Comparison of ENCODE assay signal across 8 cellular contexts in the genomic region with DNA sequence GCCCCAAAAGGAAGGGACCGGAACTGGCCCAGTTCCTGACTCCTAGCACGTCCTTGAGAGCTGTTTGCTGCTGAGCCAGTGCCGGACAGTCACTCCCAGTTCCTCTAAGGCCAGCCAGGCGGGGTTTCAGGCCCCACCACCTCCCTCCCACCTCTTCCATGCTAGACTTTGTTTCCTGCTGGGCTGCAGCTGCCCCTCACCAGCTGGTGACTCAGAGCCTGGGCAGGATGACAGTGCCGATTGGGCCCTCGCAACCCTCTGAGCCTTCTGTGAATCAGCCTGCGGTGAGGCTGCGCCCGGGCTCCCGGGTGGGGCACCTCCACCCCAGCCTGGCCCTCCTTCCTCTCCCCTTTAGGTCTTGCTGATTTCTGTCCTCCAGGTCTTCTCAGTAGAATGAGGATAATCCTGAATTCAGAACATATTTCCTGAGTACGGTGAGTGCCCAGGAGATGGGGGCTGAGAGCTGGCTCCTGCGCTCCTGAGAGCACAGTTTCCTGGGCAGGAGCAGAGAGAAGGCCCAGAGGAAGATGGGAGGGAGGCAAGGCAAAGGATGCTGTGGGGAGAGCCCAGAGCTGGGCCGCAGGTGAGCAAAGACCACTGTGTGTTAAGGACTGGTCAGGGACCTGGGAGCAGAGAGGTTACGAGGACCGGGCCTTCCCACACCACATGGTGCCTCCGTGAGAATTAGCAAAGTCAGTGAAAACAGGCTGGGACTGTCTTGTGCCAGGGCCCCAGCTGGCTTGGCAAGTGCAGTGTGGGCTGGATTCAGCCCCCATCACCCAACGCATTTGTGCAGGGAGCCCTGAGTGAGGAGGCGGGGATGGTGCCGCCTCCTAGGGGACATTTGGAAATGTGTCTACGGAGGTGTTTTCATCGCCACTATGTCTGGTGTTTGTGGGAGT. TPM values are rescaled to one million over a fixed set of nuclear protein-coding genes. Genes with fewer than 3 reads are reported as not detected.
DNase-seq lines count a peak whose midpoint lies in the region; ATAC-seq and TF ChIP-seq lines count a peak whose summit lies in the region.

No MANE protein-coding gene starts in this region.

- intact Hi-C loops in activated CD8-positive, alpha-beta T cell treated with anti-CD3 and anti-CD28 coated beads for 36 hours (cut with micrococcal nuclease), result no loop called here
- intact Hi-C loops in lower lobe of right lung (cut with DNase I), result no loop called here

- peak overlapping the region; percentile 82 for H3K27ac Mint-ChIP-seq in activated CD8-positive, alpha-beta T cell treated with anti-CD3 and anti-CD28 coated beads for 36 hours

- H3K27me3 Mint-ChIP-seq in activated CD8-positive, alpha-beta T cell treated with anti-CD3 and anti-CD28 coated beads for 36 hours, result peaks cover 2% of the 10 kb centered on the region

- no peaks in the 10 kb centered on the region for H3K9me3 ChIP-seq in lower lobe of right lung

- no peak for TF ChIP-seq CTCF in activated CD8-positive, alpha-beta T cell treated with anti-CD3 and anti-CD28 coated beads for 36 hours (IDR thresholded peaks at IDR 0.05)
- TF ChIP-seq CTCF in lower lobe of right lung (IDR thresholded peaks at IDR 0.05), result peak; percentile 35

- peaks cover 4% of the 10 kb centered on the region for H3K9me3 Mint-ChIP-seq in activated CD8-positive, alpha-beta T cell treated with anti-CD3 and anti-CD28 coated beads for 36 hours

- CTCF ChIA-PET in activated CD8-positive, alpha-beta T cell treated with anti-CD3 and anti-CD28 coated beads for 36 hours (lab: Charles Lee), result interaction anchor here (1.0 to 1.9 kb wide), 9 partner anchors 8 to 291 kb away, joined by 3 to 11 read pairs (median 5); partner anchors contain the start of genes PTRH1 and TOR2A

- no peaks in the 10 kb centered on the region for H3K36me3 ChIP-seq in lower lobe of right lung

- no peaks in the 10 kb centered on the region for H3K36me3 Mint-ChIP-seq in activated CD8-positive, alpha-beta T cell treated with anti-CD3 and anti-CD28 coated beads for 36 hours (ENCODE audit: low read depth)

- ATAC-seq in activated CD8-positive, alpha-beta T cell treated with anti-CD3 and anti-CD28 coated beads for 36 hours, result peak; percentile 98
- ATAC-seq in lower lobe of right lung (peak; percentile 94), HG02885 (IDR thresholded peaks at IDR 0.05; ENCODE audit: poor library complexity, unreplicated experiment) (no peak)

- no peaks in the 10 kb centered on the region for H3K27me3 ChIP-seq in lower lobe of right lung (ENCODE audit: low read depth)

- peaks cover 69% of the 10 kb centered on the region for H3K4me1 ChIP-seq in lower lobe of right lung

- DNase-seq in A172 (ENCODE audit: low spot score), result peak; percentile 100
- peak; percentile 98 for DNase-seq in H4 (ENCODE audit: low spot score)
- DNase-seq in NCI-H510A treated with DMSO at 0.1 percent for 48 hours (lab: John Stamatoyannopoulos, UW), result peak; percentile 93
- DNase-seq in activated CD8-positive, alpha-beta T cell treated with anti-CD3 and anti-CD28 coated beads for 36 hours, result peak; percentile 92
- DNase-seq in dermis microvascular lymphatic vessel endothelial cell (ENCODE audit: low read depth in 2 of 2), result peak; percentile 73 to 98
- peak; percentile 93 for DNase-seq in lower lobe of right lung
- peak; percentile 70 for DNase-seq in stimulated activated CD4-positive, alpha-beta T cell treated with anti-CD3 and anti-CD28 coated beads, Interleukin-4, amount 100 ng/mL, for 1 hour

- POLR2A ChIA-PET in activated CD8-positive, alpha-beta T cell treated with anti-CD3 and anti-CD28 coated beads for 36 hours (lab: Charles Lee), result interaction anchor here (0.9 to 1.3 kb wide), 6 partner anchors 13 to 126 kb away, joined by 3 read pairs; no protein-coding TSS in a partner anchor

- peak overlapping the region; percentile 40 for H3K4me3 ChIP-seq in lower lobe of right lung

- peak overlapping the region; percentile 89 for H3K27ac ChIP-seq in lower lobe of right lung

- H3K4me3 Mint-ChIP-seq in activated CD8-positive, alpha-beta T cell treated with anti-CD3 and anti-CD28 coated beads for 36 hours, result peak overlapping the region; percentile 66

- H3K4me1 Mint-ChIP-seq in activated CD8-positive, alpha-beta T cell treated with anti-CD3 and anti-CD28 coated beads for 36 hours (ENCODE audit: low read depth), result peaks cover 34% of the 10 kb centered on the region

RNA-seq across cellular contexts. Expression of gene STXBP1, which starts 32.9 kb away (rescaled TPM):
- total RNA-seq in A172 (2014; rRNA removed; shearing (Covaris generic)), result 20.8 and 63.2 TPM in 2 replicates
- total RNA-seq in H4 (2014; rRNA removed; shearing (Covaris generic)), result 7.2 and 18.8 TPM in 2 replicates
- 10 to 100 TPM; 19.2 to 23.5 TPM for total RNA-seq in activated CD8-positive, alpha-beta T cell treated with anti-CD3 and anti-CD28 coated beads for 36 hours
- 10.8 and 13.0 TPM in 2 replicates for total RNA-seq in dermis microvascular lymphatic vessel endothelial cell
- 88.6 TPM for total RNA-seq in lower lobe of right lung
